ENCODE assay signal across 18 cellular contexts in the genomic region with DNA sequence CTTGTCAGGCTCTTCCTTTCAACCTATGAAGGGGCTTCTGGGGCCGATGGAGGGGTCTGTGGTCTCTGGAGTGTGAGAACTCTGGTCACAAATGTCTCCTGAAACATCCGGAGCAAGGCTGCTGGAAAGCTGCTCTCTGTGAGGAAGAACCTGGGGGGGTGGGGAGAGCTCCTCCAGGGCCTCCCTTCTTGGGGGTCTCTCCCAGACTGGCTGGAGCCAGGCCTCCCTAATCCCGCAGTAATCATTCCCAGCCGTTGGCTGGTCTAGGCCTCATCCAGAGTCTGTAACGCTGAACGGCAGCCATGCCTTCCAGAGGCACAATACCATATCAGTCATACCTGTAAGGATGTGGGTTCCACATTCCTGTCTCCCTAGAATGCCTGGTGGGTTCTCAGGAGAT. TPM values are rescaled to one million over a fixed set of nuclear protein-coding genes. Genes with fewer than 3 reads are reported as not detected.
DNase-seq lines count a peak whose midpoint lies in the region; ATAC-seq and TF ChIP-seq lines count a peak whose summit lies in the region.
"Had no signal": no experiment of that assay in that cellular context is flagged by ENCODE, and none has a peak within 500 bp of the region (broad histone marks: within the 10 kb centered on the region; RNA-seq: fewer than 3 reads in every experiment).

No MANE protein-coding gene starts in this region.

- H2AFZ ChIP-seq in mammary epithelial cell (ENCODE audit: low read depth, low read length) = no peak overlapping the region
- H2AFZ ChIP-seq in OCI-LY7 (ENCODE audit: low read length) = no peak overlapping the region

- TF ChIP-seq CTCF in MCF 10A (IDR thresholded peaks at IDR 0.05; ENCODE audit: unreplicated experiment) (no peak), mammary epithelial cell (conservative IDR thresholded peaks at IDR 0.05 in 1 of 2, IDR thresholded peaks at IDR 0.05 in 1 of 2; ENCODE audit: extremely low read depth in 1 of 2, insufficient read depth in 1 of 2, low read depth in 1 of 2, low read length in 2 of 2) (no peak), OCI-LY7 (conservative IDR thresholded peaks at IDR 0.05; ENCODE audit: low read length) (no peak)

- H3K4me3 Mint-ChIP-seq in MCF 10A (ENCODE audit: unreplicated experiment) = no peak overlapping the region
- H3K4me3 Mint-ChIP-seq in activated T-helper 2 cell treated with anti-CD3 and anti-CD28 coated beads, Interferon-gamma antibody, Interleukin-2, Interleukin-4, amounts not matched to agents 10 μg/mL and 5 μg/mL and 100 μg/mL, durations not matched to agents 14 hours and 24 hours and 36 hours (ENCODE audit: low read depth) = peak overlapping the region; percentile 21
- H3K4me3 Mint-ChIP-seq in naive thymus-derived CD4-positive, alpha-beta T cell = peak overlapping the region in 6 of 10 donors; percentile 32 to 98 (median 51)
- H3K4me3 Mint-ChIP-seq: activated naive CD8-positive, alpha-beta T cell treated with anti-CD3 and anti-CD28 coated beads for 36 hours had no signal

- POLR2A ChIA-PET in MCF 10A (lab: Yijun Ruan, JAX) (no interaction called here), OCI-LY7 (lab: Charles Lee) (no interaction called here)
- POLR2A ChIA-PET in naive thymus-derived CD4-positive, alpha-beta T cell (lab: Charles Lee) = no interaction called here

- no peaks in the 10 kb centered on the region for H3K9me3 ChIP-seq in mammary epithelial cell (replicated peaks; ENCODE audit: insufficient read depth, low read length)
- H3K9me3 ChIP-seq in naive thymus-derived CD4-positive, alpha-beta T cell (ENCODE audit: control insufficient read depth in 2 of 3, low read length in 3 of 3) = no peaks in the 10 kb centered on the region
- no peaks in the 10 kb centered on the region for H3K9me3 ChIP-seq in OCI-LY7 (ENCODE audit: low read length)
- H3K9me3 ChIP-seq: esophagus muscularis mucosa, lower lobe of right lung had no signal

- H4K20me1 ChIP-seq in mammary epithelial cell (ENCODE audit: insufficient read depth, low read length) (no peaks in the 10 kb centered on the region), OCI-LY7 (ENCODE audit: insufficient read depth, low read length) (no peaks in the 10 kb centered on the region)

- H3K4me3 ChIP-seq in mammary epithelial cell (replicated peaks in 1 of 3; ENCODE audit: insufficient read depth in 1 of 3, low read depth in 2 of 3, low read length in 3 of 3) = no peak overlapping the region
- H3K4me3 ChIP-seq in naive thymus-derived CD4-positive, alpha-beta T cell (ENCODE audit: low read length) = no peak overlapping the region
- no peak overlapping the region for H3K4me3 ChIP-seq in OCI-LY7 (ENCODE audit: low read depth, low read length, poor library complexity, severe bottlenecking)
- H3K4me3 ChIP-seq: esophagus muscularis mucosa, lower lobe of right lung had no signal

- no peaks in the 10 kb centered on the region for H3K9me3 Mint-ChIP-seq in MCF 10A (ENCODE audit: unreplicated experiment)
- no peaks in the 10 kb centered on the region for H3K9me3 Mint-ChIP-seq in activated T-helper 2 cell treated with anti-CD3 and anti-CD28 coated beads, Interferon-gamma antibody, Interleukin-2, Interleukin-4, amounts not matched to agents 10 μg/mL and 5 μg/mL and 100 μg/mL, durations not matched to agents 14 hours and 24 hours and 36 hours
- no peaks in the 10 kb centered on the region for H3K9me3 Mint-ChIP-seq in naive thymus-derived CD4-positive, alpha-beta T cell
- H3K9me3 Mint-ChIP-seq: activated naive CD8-positive, alpha-beta T cell treated with anti-CD3 and anti-CD28 coated beads for 36 hours; natural killer cell had no signal

- H3K4me2 ChIP-seq in mammary epithelial cell (ENCODE audit: insufficient read depth, low read depth, low read length) (no peak overlapping the region), OCI-LY7 (ENCODE audit: low read length) (no peak overlapping the region)

- H3K27me3 Mint-ChIP-seq in MCF 10A (ENCODE audit: insufficient read depth, unreplicated experiment) = no peaks in the 10 kb centered on the region
- H3K27me3 Mint-ChIP-seq in activated T-helper 2 cell treated with anti-CD3 and anti-CD28 coated beads, Interferon-gamma antibody, Interleukin-2, Interleukin-4, amounts not matched to agents 10 μg/mL and 5 μg/mL and 100 μg/mL, durations not matched to agents 14 hours and 24 hours and 36 hours (ENCODE audit: low read depth) = no peaks in the 10 kb centered on the region
- no peaks in the 10 kb centered on the region for H3K27me3 Mint-ChIP-seq in naive thymus-derived CD4-positive, alpha-beta T cell
- H3K27me3 Mint-ChIP-seq: activated naive CD8-positive, alpha-beta T cell treated with anti-CD3 and anti-CD28 coated beads for 36 hours had no signal

- H3K4me1 ChIP-seq in mammary epithelial cell (ENCODE audit: insufficient read depth, low read length) (peaks cover 20% of the 10 kb centered on the region), OCI-LY7 (ENCODE audit: insufficient read depth, low read length, poor library complexity, severe bottlenecking) (peaks cover 25% of the 10 kb centered on the region)
- peaks cover 17 to 22% of the 10 kb centered on the region in 2 donors for H3K4me1 ChIP-seq in naive thymus-derived CD4-positive, alpha-beta T cell (ENCODE audit: control insufficient read depth in 2 of 2, insufficient read depth in 2 of 2, low read length in 2 of 2)

- H3K4me1 Mint-ChIP-seq in MCF 10A (ENCODE audit: insufficient read depth, unreplicated experiment) = peaks cover 20% of the 10 kb centered on the region
- H3K4me1 Mint-ChIP-seq in activated T-helper 2 cell treated with anti-CD3 and anti-CD28 coated beads, Interferon-gamma antibody, Interleukin-2, Interleukin-4, amounts not matched to agents 10 μg/mL and 5 μg/mL and 100 μg/mL, durations not matched to agents 14 hours and 24 hours and 36 hours (ENCODE audit: low read depth) = peaks cover 20% of the 10 kb centered on the region
- peaks cover 17 to 32% (median 22%) of the 10 kb centered on the region in 7 donors for H3K4me1 Mint-ChIP-seq in naive thymus-derived CD4-positive, alpha-beta T cell

- BruUV-seq in MCF 10A (replicated peaks; lab: Mats Ljungman, UMichigan) (no TSS peak), mammary epithelial cell (replicated peaks; lab: Mats Ljungman, UMichigan) (no TSS peak), OCI-LY7 (replicated peaks; lab: Mats Ljungman, UMichigan) (no TSS peak)

- DNase-seq in MCF 10A (ENCODE audit: unreplicated experiment) (no peak), mammary epithelial cell (no peak), NCI-H69 (lab: John Stamatoyannopoulos, UW) (no peak), OCI-LY7 (ENCODE audit: low spot score) (no peak)
- DNase-seq in activated T-helper 2 cell treated with anti-CD3 and anti-CD28 coated beads, Interferon-gamma antibody, Interleukin-2, Interleukin-4, amounts not matched to agents 10 μg/mL and 5 μg/mL and 100 μg/mL, durations not matched to agents 14 hours and 24 hours and 36 hours (ENCODE audit: low spot score) = no peak
- DNase-seq in naive thymus-derived CD4-positive, alpha-beta T cell = no peak
- no peak for DNase-seq in activated CD4-positive, alpha-beta T cell treated with anti-CD3 and anti-CD28 coated beads, Interleukin-2, amount 50 U/mL, for 48 hours
- DNase-seq: activated CD4-positive, CD25-positive, alpha-beta regulatory T cell treated with anti-CD3 and anti-CD28 coated beads, Interleukin-2, amount 50 U/mL, for 72 hours; activated naive CD8-positive, alpha-beta T cell treated with anti-CD3 and anti-CD28 coated beads for 36 hours; Calu3; lower lobe of right lung; natural killer cell; NCI-H146; stimulated activated CD4-positive, alpha-beta T cell treated with anti-CD3 and anti-CD28 coated beads, Interleukin-12 subunit alpha, Interleukin-12 subunit beta, amount 100 ng/mL, for 4 hours; stimulated activated naive CD4-positive, alpha-beta T cell treated with Interleukin-2 at 50 U/mL for 16 hours had no signal

- H3K27ac ChIP-seq in mammary epithelial cell (ENCODE audit: insufficient read depth, low read depth, low read length) (no peak overlapping the region), OCI-LY7 (ENCODE audit: low read depth, low read length, poor library complexity, severe bottlenecking) (no peak overlapping the region)
- H3K27ac ChIP-seq in naive thymus-derived CD4-positive, alpha-beta T cell (ENCODE audit: low read depth, low read length) = no peak overlapping the region
- H3K27ac ChIP-seq: esophagus muscularis mucosa, lower lobe of right lung had no signal

- H3K36me3 Mint-ChIP-seq in MCF 10A (ENCODE audit: insufficient read depth, unreplicated experiment) = peaks cover 53% of the 10 kb centered on the region
- peaks cover 41% of the 10 kb centered on the region for H3K36me3 Mint-ChIP-seq in activated T-helper 2 cell treated with anti-CD3 and anti-CD28 coated beads, Interferon-gamma antibody, Interleukin-2, Interleukin-4, amounts not matched to agents 10 μg/mL and 5 μg/mL and 100 μg/mL, durations not matched to agents 14 hours and 24 hours and 36 hours (ENCODE audit: low read depth)
- H3K36me3 Mint-ChIP-seq in naive thymus-derived CD4-positive, alpha-beta T cell = peaks cover 11 to 26% (median 16%) of the 10 kb centered on the region in 5 donors

- H3K27ac Mint-ChIP-seq in MCF 10A (ENCODE audit: low read depth, unreplicated experiment) = peak overlapping the region; percentile 40
- no peak overlapping the region for H3K27ac Mint-ChIP-seq in activated T-helper 2 cell treated with anti-CD3 and anti-CD28 coated beads, Interferon-gamma antibody, Interleukin-2, Interleukin-4, amounts not matched to agents 10 μg/mL and 5 μg/mL and 100 μg/mL, durations not matched to agents 14 hours and 24 hours and 36 hours
- H3K27ac Mint-ChIP-seq in naive thymus-derived CD4-positive, alpha-beta T cell = peak overlapping the region in 6 of 9 donors; percentile 26 to 94 (median 78)

- H3K79me2 ChIP-seq in mammary epithelial cell (ENCODE audit: insufficient read depth, low read length) = peaks cover 31% of the 10 kb centered on the region
- peaks cover 3% of the 10 kb centered on the region; the same call in 1 of the 2 replicates for H3K79me2 ChIP-seq in OCI-LY7 (ENCODE audit: insufficient read depth, low read depth, low read length)

- WGBS in mammary epithelial cell (ENCODE audit: low coverage, missing lambda C conversion rate) = 74% methylated on average over 4 of the region's 6 CpGs

- H3K36me3 ChIP-seq in mammary epithelial cell (ENCODE audit: insufficient read depth, low read length) = peaks cover 16% of the 10 kb centered on the region
- H3K36me3 ChIP-seq in naive thymus-derived CD4-positive, alpha-beta T cell (ENCODE audit: control insufficient read depth in 2 of 3, insufficient read depth in 3 of 3, low read length in 3 of 3) = peaks cover 0 to 35% (median 11%) of the 10 kb centered on the region in 3 experiments
- peaks cover 50% of the 10 kb centered on the region for H3K36me3 ChIP-seq in OCI-LY7 (ENCODE audit: insufficient read depth, low read length)

- CTCF ChIA-PET in MCF 10A (lab: Yijun Ruan, JAX) (interaction anchor here (0.6 to 12.3 kb wide), 4 partner anchors 16 to 60 kb away, joined by 3 to 199 read pairs (median 6); no protein-coding TSS in a partner anchor), mammary epithelial cell (lab: Charles Lee; ENCODE audit: low non-redundant PET) (no interaction called here), OCI-LY7 (lab: Charles Lee; ENCODE audit: unreplicated experiment) (no interaction called here)
- CTCF ChIA-PET in naive thymus-derived CD4-positive, alpha-beta T cell (lab: Charles Lee) = no interaction called here

- no peaks in the 10 kb centered on the region for H3K9me2 ChIP-seq in OCI-LY7 (ENCODE audit: insufficient read depth, low read length)

- H3K9ac ChIP-seq in mammary epithelial cell (ENCODE audit: insufficient read depth, low read length) = no peak overlapping the region

- intact Hi-C loops in MCF 10A (cut with micrococcal nuclease) = no loop called here
- intact Hi-C loops in mammary epithelial cell (cut with micrococcal nuclease) = loop anchor here (2.0 kb wide), 1 partner anchor 72 kb away; no protein-coding TSS in a partner anchor
- intact Hi-C loops in activated T-helper 2 cell treated with anti-CD3 and anti-CD28 coated beads, Interferon-gamma antibody, Interleukin-2, Interleukin-4, amounts not matched to agents 10 μg/mL and 5 μg/mL and 100 μg/mL, durations not matched to agents 14 hours and 24 hours and 36 hours (cut with micrococcal nuclease) = loop anchor here (5.0 kb wide), 1 partner anchor 458 kb away; a partner anchor contains a TSS
- intact Hi-C loops in naive thymus-derived CD4-positive, alpha-beta T cell (cut with micrococcal nuclease) = loop anchor here in 1 of 2 donors (5.0 kb wide), 2 partner anchors 357 to 433 kb away; a partner anchor contains a TSS
- intact Hi-C loops in OCI-LY7 (cut with micrococcal nuclease; ENCODE audit: unreplicated experiment) = no loop called here

- ATAC-seq in naive thymus-derived CD4-positive, alpha-beta T cell = no peak
- ATAC-seq in HG02938 (IDR thresholded peaks at IDR 0.05; ENCODE audit: unreplicated experiment) = no peak
- ATAC-seq: lower lobe of right lung, natural killer cell, Right ventricle myocardium inferior had no signal

- in situ Hi-C loops in mammary epithelial cell (cut with MboI; ENCODE audit: low sequenced_read_pairs in 2 of 2) = no loop called here

- dilution Hi-C loops in mammary epithelial cell (cut with HindIII; ENCODE audit: low sequenced_read_pairs) = loop anchor here (5.0 kb wide), 2 partner anchors 37 to 77 kb away; a partner anchor contains a TSS

- H3K27me3 ChIP-seq in mammary epithelial cell (ENCODE audit: insufficient read depth, low read length) = no peaks in the 10 kb centered on the region
- no peaks in the 10 kb centered on the region for H3K27me3 ChIP-seq in naive thymus-derived CD4-positive, alpha-beta T cell (ENCODE audit: control insufficient read depth in 2 of 2, insufficient read depth in 2 of 2, low read length in 2 of 2)
- H3K27me3 ChIP-seq: esophagus muscularis mucosa had no signal

RNA-seq across cellular contexts. Expression of a gene that starts 4.4 kb away (rescaled TPM):
- total RNA-seq in MCF 10A (2022) = 15.2 and 18.6 TPM in 2 replicates
- 100 to 1,000 TPM in 1 of 2 donors, 10 to 100 TPM in 1; 44.3 to 159 TPM for total RNA-seq in mammary epithelial cell
- 30.4 TPM for polyA plus RNA-seq in mammary epithelial cell
- 18.3 TPM for polyA minus RNA-seq in mammary epithelial cell
- total RNA-seq in activated T-helper 2 cell treated with anti-CD3 and anti-CD28 coated beads, Interferon-gamma antibody, Interleukin-2, Interleukin-4, amounts not matched to agents 10 μg/mL and 5 μg/mL and 100 μg/mL, durations not matched to agents 14 hours and 24 hours and 36 hours = 19.2 and 22.2 TPM in 2 replicates
- total RNA-seq in naive thymus-derived CD4-positive, alpha-beta T cell = 10 to 100 TPM; 16.0 to 44.7 (median 25.5) TPM
- polyA plus RNA-seq in naive thymus-derived CD4-positive, alpha-beta T cell = 10 to 100 TPM; 10.8 to 25.6 TPM
- total RNA-seq in OCI-LY7 (2014; rRNA removed; shearing (Covaris generic)) = 10.4 and 13.6 TPM in 2 replicates
- 20.3 and 20.5 TPM in 2 replicates for total RNA-seq in OCI-LY7 (2022)

RNA-seq across cellular contexts. Expression of a gene that starts 7.8 kb away (rescaled TPM):
- total RNA-seq in MCF 10A (2022) (19.1 and 27.9 TPM in 2 replicates), mammary epithelial cell (10 to 100 TPM in 1 of 2 donors, 1 to 10 TPM in 1; 6.8 to 18.7 TPM), OCI-LY7 (2022) (20.3 and 21.7 TPM in 2 replicates)
- polyA plus RNA-seq in mammary epithelial cell = 14.4 TPM
- 13.5 TPM for polyA minus RNA-seq in mammary epithelial cell
- total RNA-seq in activated T-helper 2 cell treated with anti-CD3 and anti-CD28 coated beads, Interferon-gamma antibody, Interleukin-2, Interleukin-4, amounts not matched to agents 10 μg/mL and 5 μg/mL and 100 μg/mL, durations not matched to agents 14 hours and 24 hours and 36 hours = 25.9 and 27.2 TPM in 2 replicates
- total RNA-seq in naive thymus-derived CD4-positive, alpha-beta T cell = 10 to 100 TPM in 3 of 5 experiments, 1 to 10 TPM in 2; 5.8 to 17.3 (median 14.8) TPM
- polyA plus RNA-seq in naive thymus-derived CD4-positive, alpha-beta T cell = 10 to 100 TPM; 10.0 to 18.9 TPM
- total RNA-seq in OCI-LY7 (2014; rRNA removed; shearing (Covaris generic)) = 14.5 and 15.8 TPM in 2 replicates

RNA-seq across cellular contexts. Expression of a gene that starts 7.9 kb away (rescaled TPM):
- total RNA-seq in MCF 10A (2022) (63.4 and 64.8 TPM in 2 replicates), mammary epithelial cell (10 to 100 TPM; 48.0 to 65.4 TPM), OCI-LY7 (2022) (49.8 and 53.8 TPM in 2 replicates)
- 104 TPM for polyA plus RNA-seq in mammary epithelial cell
- polyA minus RNA-seq in mammary epithelial cell = 16.2 TPM
- 62.7 TPM in 2 replicates for total RNA-seq in activated T-helper 2 cell treated with anti-CD3 and anti-CD28 coated beads, Interferon-gamma antibody, Interleukin-2, Interleukin-4, amounts not matched to agents 10 μg/mL and 5 μg/mL and 100 μg/mL, durations not matched to agents 14 hours and 24 hours and 36 hours
- 10 to 100 TPM; 35.8 to 74.5 (median 46.5) TPM for total RNA-seq in naive thymus-derived CD4-positive, alpha-beta T cell
- 100 to 1,000 TPM; 143 to 149 TPM for polyA plus RNA-seq in naive thymus-derived CD4-positive, alpha-beta T cell
- 51.9 and 56.2 TPM in 2 replicates for total RNA-seq in OCI-LY7 (2014; rRNA removed; shearing (Covaris generic))

RNA-seq across cellular contexts. Expression of a gene that starts 25.9 kb away (rescaled TPM):
- 0.32 TPM in 1 of 2 replicates, not detected in the other for total RNA-seq in MCF 10A (2022)
- total RNA-seq in mammary epithelial cell = 1 to 10 TPM in 1 of 2 donors, under 1 TPM in 1; 0.83 to 3.7 TPM
- 2.3 TPM for polyA plus RNA-seq in mammary epithelial cell
- 4.3 TPM for polyA minus RNA-seq in mammary epithelial cell
- 1.3 and 1.6 TPM in 2 replicates for total RNA-seq in activated T-helper 2 cell treated with anti-CD3 and anti-CD28 coated beads, Interferon-gamma antibody, Interleukin-2, Interleukin-4, amounts not matched to agents 10 μg/mL and 5 μg/mL and 100 μg/mL, durations not matched to agents 14 hours and 24 hours and 36 hours
- total RNA-seq in naive thymus-derived CD4-positive, alpha-beta T cell = 1 to 10 TPM in 3 of 5 experiments, under 1 TPM in 2; 0.78 to 1.7 (median 1.2) TPM
- under 1 TPM; 0.24 to 0.52 TPM for polyA plus RNA-seq in naive thymus-derived CD4-positive, alpha-beta T cell
- total RNA-seq in OCI-LY7 (2014; rRNA removed; shearing (Covaris generic)) = 0.41 TPM in 1 of 2 replicates, not detected in the other
- total RNA-seq in OCI-LY7 (2022) = 0.17 and 0.21 TPM in 2 replicates

RNA-seq across cellular contexts. Expression of a gene that starts 35.8 kb away (rescaled TPM):
- total RNA-seq in MCF 10A (2022) = 0.27 and 0.58 TPM in 2 replicates
- total RNA-seq in mammary epithelial cell = 1 to 10 TPM in 1 of 2 donors, under 1 TPM in 1; 0.59 to 2.7 TPM
- polyA plus RNA-seq in mammary epithelial cell = 0.95 TPM
- 0.47 TPM for polyA minus RNA-seq in mammary epithelial cell
- total RNA-seq in activated T-helper 2 cell treated with anti-CD3 and anti-CD28 coated beads, Interferon-gamma antibody, Interleukin-2, Interleukin-4, amounts not matched to agents 10 μg/mL and 5 μg/mL and 100 μg/mL, durations not matched to agents 14 hours and 24 hours and 36 hours = 0.53 and 0.64 TPM in 2 replicates
- 1 to 10 TPM in 3 of 5 experiments, under 1 TPM in 2; 0.65 to 2.8 (median 1.8) TPM for total RNA-seq in naive thymus-derived CD4-positive, alpha-beta T cell
- polyA plus RNA-seq in naive thymus-derived CD4-positive, alpha-beta T cell = 1 to 10 TPM in 1 of 2 donors, under 1 TPM in 1; 0.71 to 1.1 TPM
- total RNA-seq in OCI-LY7 (2014; rRNA removed; shearing (Covaris generic)) = 1.4 and 2.1 TPM in 2 replicates
- 1.6 and 1.8 TPM in 2 replicates for total RNA-seq in OCI-LY7 (2022)

Comparison
In these comparisons a context has a peak if more than half of its experiments do, and no peak if none do; other contexts are left out.
1. intact Hi-C loops: an anchor here in mammary epithelial cell (2.0 kb wide) and activated T-helper 2 cell treated with anti-CD3 and anti-CD28 coated beads, Interferon-gamma antibody, Interleukin-2, Interleukin-4, amounts not matched to agents 10 μg/mL and 5 μg/mL and 100 μg/mL, durations not matched to agents 14 hours and 24 hours and 36 hours (5.0 kb wide); none called in MCF 10A and OCI-LY7.